18 cellular contexts compared by ENCODE assay signal in the genomic region with DNA sequence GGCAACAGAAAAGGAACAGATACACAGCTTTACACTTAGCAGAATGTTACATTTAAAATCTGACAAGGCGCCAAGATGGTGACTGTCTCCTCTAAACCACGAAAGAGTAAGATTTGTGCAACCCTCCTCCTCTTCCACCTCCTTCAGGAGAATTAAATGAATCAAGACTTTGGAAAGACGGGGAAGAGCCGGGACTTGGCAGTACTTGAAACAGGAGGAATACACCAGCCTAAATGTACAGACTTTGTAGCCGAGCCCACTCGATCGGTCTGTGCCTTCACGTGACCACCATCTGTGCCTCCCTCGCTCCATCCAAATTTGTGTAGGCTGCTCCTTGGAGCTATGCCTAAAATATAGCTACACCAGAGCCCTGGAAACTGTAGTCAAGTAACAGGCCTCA. TPM values are rescaled to one million over a fixed set of nuclear protein-coding genes. Genes with fewer than 3 reads are reported as not detected.
A peak's percentile ranks its signal among the peaks of the same experiment; 100 is the strongest.
DNase-seq lines count a peak whose midpoint lies in the region; ATAC-seq and TF ChIP-seq lines count a peak whose summit lies in the region.
"Had no signal": no experiment of that assay in that cellular context is flagged by ENCODE, and none has a peak within 500 bp of the region (broad histone marks: within the 10 kb centered on the region; RNA-seq: fewer than 3 reads in every experiment).

No MANE protein-coding gene starts in this region.

- no peak overlapping the region for H3K9ac ChIP-seq in mammary epithelial cell (ENCODE audit: insufficient read depth, low read length)
- H3K9ac ChIP-seq in neuronal stem cell (ENCODE audit: low read depth, low read length, poor library complexity), result no peak overlapping the region
- H3K9ac ChIP-seq: KMS-11, SK-N-SH had no signal

- H3K27ac Mint-ChIP-seq in memory B cell, result peak overlapping the region; percentile 49
- H3K27ac Mint-ChIP-seq: activated CD4-positive, alpha-beta T cell treated with anti-CD3 and anti-CD28 coated beads, Interleukin-2, amount 10 ng/mL, durations not matched to agents 7 days and 5 days; activated naive CD4-positive, alpha-beta T cell treated with anti-CD3 and anti-CD28 coated beads, Interleukin-2, amount 50 U/mL, for 72 hours; stimulated activated naive CD8-positive, alpha-beta T cell treated with anti-CD3 and anti-CD28 coated beads, Interleukin-15, Interleukin-2, amounts not matched to agents 100 ng/mL and 50 ng/mL, for 24 hours had no signal

- no peaks in the 10 kb centered on the region for H3K79me2 ChIP-seq in mammary epithelial cell (ENCODE audit: insufficient read depth, low read length)

- no peak overlapping the region for H2BK120ac ChIP-seq in neuronal stem cell (ENCODE audit: low read depth, low read length)

- no peak overlapping the region for H3K18ac ChIP-seq in neuronal stem cell (ENCODE audit: low read length)

- no peak overlapping the region for H2BK5ac ChIP-seq in neuronal stem cell (ENCODE audit: low read length)

- H2AFZ ChIP-seq in mammary epithelial cell (ENCODE audit: low read depth, low read length) (peak overlapping the region; percentile 91), neuronal stem cell (ENCODE audit: low read length) (no peak overlapping the region)

- H3K36me3 ChIP-seq in mammary epithelial cell (ENCODE audit: insufficient read depth, low read length) (no peaks in the 10 kb centered on the region), neuronal stem cell (replicated peaks in 1 of 2; ENCODE audit: control insufficient read depth in 2 of 2, insufficient read depth in 2 of 2, low read length in 2 of 2) (no peaks in the 10 kb centered on the region)
- H3K36me3 ChIP-seq: prostate gland, uterus had no signal

- H3K4me2 ChIP-seq in mammary epithelial cell (ENCODE audit: insufficient read depth, low read depth, low read length) (peak overlapping the region; percentile 22), neuronal stem cell (ENCODE audit: insufficient read depth, low read length, poor library complexity, severe bottlenecking) (no peak overlapping the region)
- H3K4me2 ChIP-seq: KMS-11, SK-N-SH had no signal

- in situ Hi-C loops in mammary epithelial cell (cut with MboI; ENCODE audit: low sequenced_read_pairs in 2 of 2), result loop anchor here in 1 of 2 donors (10.0 kb wide), 1 partner anchor 59 kb away; no protein-coding TSS in a partner anchor

- no peak overlapping the region for H4K8ac ChIP-seq in neuronal stem cell (ENCODE audit: low read depth, low read length)

- H4K91ac ChIP-seq in neuronal stem cell (ENCODE audit: low read depth, low read length, poor library complexity), result no peak overlapping the region

- TF ChIP-seq CTCF in mammary epithelial cell (conservative IDR thresholded peaks at IDR 0.05 in 1 of 2, IDR thresholded peaks at IDR 0.05 in 1 of 2; ENCODE audit: extremely low read depth in 1 of 2, insufficient read depth in 1 of 2, low read depth in 1 of 2, low read length in 2 of 2), result no peak

- H3K23ac ChIP-seq in neuronal stem cell (ENCODE audit: low read depth, low read length, poor library complexity), result no peak overlapping the region

- H2AK5ac ChIP-seq in neuronal stem cell (ENCODE audit: low read depth, low read length), result no peak overlapping the region

- H4K20me1 ChIP-seq in mammary epithelial cell (ENCODE audit: insufficient read depth, low read length), result no peaks in the 10 kb centered on the region

- H3K9me3 ChIP-seq in mammary epithelial cell (replicated peaks; ENCODE audit: insufficient read depth, low read length), result no peaks in the 10 kb centered on the region
- H3K9me3 ChIP-seq in neuronal stem cell (replicated peaks in 1 of 2; ENCODE audit: control insufficient read depth in 2 of 2, insufficient read depth in 1 of 2, low read depth in 1 of 2, low read length in 2 of 2), result no peaks in the 10 kb centered on the region
- H3K9me3 ChIP-seq: prostate gland, SK-N-SH, uterus had no signal

- H3K4me3 ChIP-seq in mammary epithelial cell (replicated peaks in 1 of 3; ENCODE audit: insufficient read depth in 1 of 3, low read depth in 2 of 3, low read length in 3 of 3) (no peak overlapping the region), neuronal stem cell (ENCODE audit: low read length in 2 of 2) (no peak overlapping the region)
- H3K4me3 ChIP-seq: prostate gland, uterus had no signal

- 15% methylated on average over 6 of the region's 9 CpGs for WGBS in mammary epithelial cell (ENCODE audit: low coverage, missing lambda C conversion rate)
- no CpG with 5 or more reads among the region's 9 CpGs for WGBS in neuronal stem cell (ENCODE audit: extremely low coverage in 2 of 2, insufficient read length in 2 of 2, insufficient replicate concordance in 1 of 2), 2 donors

- no peaks in the 10 kb centered on the region for H3K4me1 Mint-ChIP-seq in memory B cell
- H3K4me1 Mint-ChIP-seq: activated CD4-positive, alpha-beta T cell treated with anti-CD3 and anti-CD28 coated beads, Interleukin-2, amount 10 ng/mL, durations not matched to agents 7 days and 5 days had no signal

- no peak overlapping the region for H2BK12ac ChIP-seq in neuronal stem cell (ENCODE audit: low read length)

- H3K36me3 Mint-ChIP-seq in memory B cell, result peaks cover 16% of the 10 kb centered on the region

- ATAC-seq in memory B cell (ENCODE audit: low read depth), result no peak
- ATAC-seq: activated naive CD4-positive, alpha-beta T cell treated with anti-CD3 and anti-CD28 coated beads, Interleukin-2, amount 50 U/mL, for 72 hours had no signal

- dilution Hi-C loops in mammary epithelial cell (cut with HindIII; ENCODE audit: low sequenced_read_pairs), result no loop called here

- BruUV-seq in mammary epithelial cell (replicated peaks; lab: Mats Ljungman, UMichigan), result no TSS peak

- no peaks in the 10 kb centered on the region for H3K27me3 Mint-ChIP-seq in memory B cell

- H3K4me3 Mint-ChIP-seq in memory B cell, result no peak overlapping the region
- H3K4me3 Mint-ChIP-seq: activated CD4-positive, alpha-beta T cell treated with anti-CD3 and anti-CD28 coated beads, Interleukin-2, amount 10 ng/mL, durations not matched to agents 7 days and 5 days; stimulated activated naive CD8-positive, alpha-beta T cell treated with anti-CD3 and anti-CD28 coated beads, Interleukin-15, Interleukin-2, amounts not matched to agents 100 ng/mL and 50 ng/mL, for 24 hours had no signal

- H3K14ac ChIP-seq in neuronal stem cell (ENCODE audit: low read length), result no peak overlapping the region

- H3K4ac ChIP-seq in neuronal stem cell (ENCODE audit: low read length), result no peak overlapping the region

- H3K27me3 ChIP-seq in mammary epithelial cell (ENCODE audit: insufficient read depth, low read length) (no peaks in the 10 kb centered on the region), neuronal stem cell (ENCODE audit: control insufficient read depth in 3 of 3, insufficient read depth in 3 of 3, low read depth in 1 of 3, low read length in 3 of 3) (no peaks in the 10 kb centered on the region)
- H3K27me3 ChIP-seq: uterus had no signal

- H3K79me1 ChIP-seq in neuronal stem cell (ENCODE audit: low read depth, low read length), result no peaks in the 10 kb centered on the region

- CTCF ChIA-PET in mammary epithelial cell (lab: Charles Lee; ENCODE audit: low non-redundant PET), result interaction anchor here (0.6 kb wide), 1 partner anchor 106 kb away, joined by 4 read pairs; no protein-coding TSS in a partner anchor

- peak; percentile 59 for DNase-seq in Ammon's horn (ENCODE audit: low spot score)
- DNase-seq in NCI-H2171 treated with DMSO at 0.1 percent for 48 hours (lab: John Stamatoyannopoulos, UW), result peak; percentile 81
- peak; percentile 56 for DNase-seq in mammary epithelial cell
- DNase-seq in memory B cell (ENCODE audit: low spot score in 2 of 2), result no peak
- no peak for DNase-seq in NAMALWA (ENCODE audit: low spot score)
- no peak for DNase-seq in EL
- DNase-seq in activated naive CD4-positive, alpha-beta T cell (lab: John Stamatoyannopoulos, UW), result no peak
- DNase-seq in neuronal stem cell (ENCODE audit: low spot score), result no peak
- DNase-seq: activated CD4-positive, alpha-beta T cell treated with anti-CD3 and anti-CD28 coated beads, Interleukin-2, amount 10 ng/mL, durations not matched to agents 7 days and 5 days; activated T-cell treated with anti-CD3 and anti-CD28 coated beads for 4 hours; DMS153; NCI-H1417; SK-N-SH; uterus had no signal

- intact Hi-C loops in mammary epithelial cell (cut with micrococcal nuclease), result no loop called here

- peaks cover 20% of the 10 kb centered on the region for H3K4me1 ChIP-seq in mammary epithelial cell (ENCODE audit: insufficient read depth, low read length)
- H3K4me1 ChIP-seq in neuronal stem cell (ENCODE audit: control insufficient read depth in 2 of 2, insufficient read depth in 1 of 2, low read depth in 1 of 2, low read length in 2 of 2), result no peaks in the 10 kb centered on the region
- H3K4me1 ChIP-seq: prostate gland, uterus had no signal

- H3K27ac ChIP-seq in mammary epithelial cell (ENCODE audit: insufficient read depth, low read depth, low read length) (no peak overlapping the region), neuronal stem cell (replicated peaks; ENCODE audit: low read length) (no peak overlapping the region)
- H3K27ac ChIP-seq: KMS-11, prostate gland had no signal

- H2BK15ac ChIP-seq in neuronal stem cell (ENCODE audit: low read length), result no peak overlapping the region

- no peaks in the 10 kb centered on the region for H3K9me3 Mint-ChIP-seq in memory B cell
- H3K9me3 Mint-ChIP-seq: activated CD4-positive, alpha-beta T cell treated with anti-CD3 and anti-CD28 coated beads, Interleukin-2, amount 10 ng/mL, durations not matched to agents 7 days and 5 days; activated naive CD4-positive, alpha-beta T cell treated with anti-CD3 and anti-CD28 coated beads, Interleukin-2, amount 50 U/mL, for 72 hours had no signal

RNA-seq across cellular contexts. Expression of a gene that starts 38.2 kb away (rescaled TPM):
- total RNA-seq in mammary epithelial cell, result 10 to 100 TPM in 1 of 2 donors, 1 to 10 TPM in 1; 1.4 to 11.0 TPM
- 2.4 TPM for polyA plus RNA-seq in mammary epithelial cell
- not detected for polyA minus RNA-seq in mammary epithelial cell
- 0.71 TPM for polyA plus RNA-seq in neuronal stem cell (2013, experiment 1 of 2)
- polyA plus RNA-seq in neuronal stem cell (2013, experiment 2 of 2), result 1.1 TPM
- total RNA-seq: activated CD4-positive, alpha-beta T cell treated with anti-CD3 and anti-CD28 coated beads, Interleukin-2, amount 10 ng/mL, durations not matched to agents 7 days and 5 days; activated naive CD4-positive, alpha-beta T cell treated with anti-CD3 and anti-CD28 coated beads, Interleukin-2, amount 50 U/mL, for 72 hours had no signal

Comparison
In these comparisons a context has a peak if more than half of its experiments do, and no peak if none do; other contexts are left out.
1. DNase-seq: peak in Ammon's horn (single experiment), NCI-H2171 treated with DMSO at 0.1 percent for 48 hours (single experiment) and mammary epithelial cell (single experiment); none in memory B cell (0 of 2), NAMALWA (single experiment), EL (single experiment), activated naive CD4-positive, alpha-beta T cell (0 of 4) and neuronal stem cell (single experiment).